Comparison of ENCODE assay signal across 11 cellular contexts in the genomic region with DNA sequence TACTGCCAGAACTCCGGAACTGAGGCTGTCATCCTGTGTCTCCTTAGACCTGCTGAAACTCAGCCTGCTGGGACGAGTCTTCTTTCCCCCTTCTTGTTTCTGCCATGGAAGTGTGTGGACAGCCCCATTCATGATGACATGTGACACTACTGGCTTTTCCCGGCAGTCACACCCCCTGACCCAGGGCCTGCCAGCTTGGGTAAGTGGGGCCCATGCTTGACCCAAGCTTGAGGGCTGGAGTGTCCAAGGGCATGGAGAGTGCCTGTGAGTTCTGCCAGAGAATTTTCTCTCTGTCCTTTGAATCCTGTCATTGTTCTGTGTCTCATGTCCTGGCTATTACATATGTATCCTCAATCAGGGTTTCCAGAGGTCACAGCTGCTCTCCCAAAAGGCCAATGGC.
A peak's percentile ranks its signal among the peaks of the same experiment; 100 is the strongest.
DNase-seq lines count a peak whose midpoint lies in the region; ATAC-seq and TF ChIP-seq lines count a peak whose summit lies in the region.
"Had no signal": no experiment of that assay in that cellular context is flagged by ENCODE, and none has a peak within 500 bp of the region (broad histone marks: within the 10 kb centered on the region; RNA-seq: fewer than 3 reads in every experiment).

No MANE protein-coding gene starts in this region.

- H3K27me3 ChIP-seq in CD4-positive, alpha-beta memory T cell (ENCODE audit: insufficient read depth, low read length), result no peaks in the 10 kb centered on the region

- no peak overlapping the region for H3K4me3 Mint-ChIP-seq in activated CD4-positive, alpha-beta memory T cell treated with anti-CD3 and anti-CD28 coated beads, Interleukin-2, amount 10 ng/mL, durations not matched to agents 7 days and 5 days
- H3K4me3 Mint-ChIP-seq in activated CD4-positive, alpha-beta memory T cell treated with anti-CD3 and anti-CD28 coated beads for 36 hours, result no peak overlapping the region
- H3K4me3 Mint-ChIP-seq in neural crest cell, result peak overlapping the region; percentile 58
- H3K4me3 Mint-ChIP-seq in CD4-positive, alpha-beta memory T cell, result peak overlapping the region in 2 of 8 donors; percentile 48 to 57
- H3K4me3 Mint-ChIP-seq: natural killer cell had no signal

- peaks cover 8% of the 10 kb centered on the region for H3K27me3 Mint-ChIP-seq in activated CD4-positive, alpha-beta memory T cell treated with anti-CD3 and anti-CD28 coated beads, Interleukin-2, amount 10 ng/mL, durations not matched to agents 7 days and 5 days
- peaks cover 5% of the 10 kb centered on the region for H3K27me3 Mint-ChIP-seq in activated CD4-positive, alpha-beta memory T cell treated with anti-CD3 and anti-CD28 coated beads for 36 hours
- H3K27me3 Mint-ChIP-seq in neural crest cell (ENCODE audit: low read depth), result no peaks in the 10 kb centered on the region
- peaks cover 2 to 5% of the 10 kb centered on the region in 2 donors for H3K27me3 Mint-ChIP-seq in CD4-positive, alpha-beta memory T cell

- DNase-seq in activated CD4-positive, alpha-beta memory T cell treated with anti-CD3 and anti-CD28 coated beads, Interleukin-2, amount 10 ng/mL, durations not matched to agents 7 days and 5 days, result no peak
- no peak for DNase-seq in activated CD4-positive, alpha-beta memory T cell treated with anti-CD3 and anti-CD28 coated beads for 36 hours
- peak; percentile 67 for DNase-seq in Right ventricle myocardium superior
- no peak for DNase-seq in neural crest cell (ENCODE audit: low read depth, low spot score)
- DNase-seq in T-helper 9 cell, result no peak
- no peak for DNase-seq in NCI-H1417 (lab: John Stamatoyannopoulos, UW)
- DNase-seq in CD4-positive, alpha-beta memory T cell, result no peak
- no peak for DNase-seq in foreskin melanocyte
- DNase-seq: natural killer cell, NCI-H1694 treated with DMSO at 0.1 percent for 48 hours had no signal

- H3K36me3 Mint-ChIP-seq in activated CD4-positive, alpha-beta memory T cell treated with anti-CD3 and anti-CD28 coated beads, Interleukin-2, amount 10 ng/mL, durations not matched to agents 7 days and 5 days (ENCODE audit: low read depth), result peaks cover 25% of the 10 kb centered on the region
- H3K36me3 Mint-ChIP-seq in activated CD4-positive, alpha-beta memory T cell treated with anti-CD3 and anti-CD28 coated beads for 36 hours, result no peaks in the 10 kb centered on the region
- H3K36me3 Mint-ChIP-seq in neural crest cell (ENCODE audit: low read depth), result no peaks in the 10 kb centered on the region
- no peaks in the 10 kb centered on the region for H3K36me3 Mint-ChIP-seq in CD4-positive, alpha-beta memory T cell
- H3K36me3 Mint-ChIP-seq: natural killer cell had no signal

- no peaks in the 10 kb centered on the region for H3K9me3 ChIP-seq in CD4-positive, alpha-beta memory T cell (ENCODE audit: control insufficient read depth in 1 of 2, low read length in 2 of 2)

- peaks cover 47% of the 10 kb centered on the region for H3K4me1 Mint-ChIP-seq in activated CD4-positive, alpha-beta memory T cell treated with anti-CD3 and anti-CD28 coated beads, Interleukin-2, amount 10 ng/mL, durations not matched to agents 7 days and 5 days
- peaks cover 15% of the 10 kb centered on the region for H3K4me1 Mint-ChIP-seq in activated CD4-positive, alpha-beta memory T cell treated with anti-CD3 and anti-CD28 coated beads for 36 hours (ENCODE audit: low read depth)
- H3K4me1 Mint-ChIP-seq in neural crest cell, result peaks cover 54% of the 10 kb centered on the region
- peaks cover 7 to 22% (median 9%) of the 10 kb centered on the region in 4 donors for H3K4me1 Mint-ChIP-seq in CD4-positive, alpha-beta memory T cell

- H3K36me3 ChIP-seq in CD4-positive, alpha-beta memory T cell (ENCODE audit: insufficient read depth, low read length), result no peaks in the 10 kb centered on the region

- ATAC-seq in Right ventricle myocardium superior (ENCODE audit: poor library complexity), result peak; percentile 59
- ATAC-seq: natural killer cell had no signal

- CTCF ChIA-PET in activated CD4-positive, alpha-beta memory T cell treated with anti-CD3 and anti-CD28 coated beads, Interleukin-2, amount 10 ng/mL, durations not matched to agents 7 days and 5 days (lab: Charles Lee), result interaction anchor here (0.8 to 2.5 kb wide), 5 partner anchors 12 to 38 kb away, joined by 3 to 14 read pairs (median 3); no protein-coding TSS in a partner anchor
- CTCF ChIA-PET in activated CD4-positive, alpha-beta memory T cell treated with anti-CD3 and anti-CD28 coated beads for 36 hours (lab: Charles Lee), result interaction anchor here (0.6 kb wide), 1 partner anchor 22 kb away, joined by 3 read pairs; no protein-coding TSS in a partner anchor
- CTCF ChIA-PET in CD4-positive, alpha-beta memory T cell (lab: Charles Lee; ENCODE audit: partially characterized antibody), result no interaction called here

- H3K4me1 ChIP-seq in CD4-positive, alpha-beta memory T cell (ENCODE audit: insufficient read depth, low read length), result peaks cover 5% of the 10 kb centered on the region

- no peak for TF ChIP-seq CTCF in neural crest cell (conservative IDR thresholded peaks at IDR 0.05)

- peak overlapping the region; percentile 87 for H3K27ac Mint-ChIP-seq in activated CD4-positive, alpha-beta memory T cell treated with anti-CD3 and anti-CD28 coated beads, Interleukin-2, amount 10 ng/mL, durations not matched to agents 7 days and 5 days
- H3K27ac Mint-ChIP-seq in activated CD4-positive, alpha-beta memory T cell treated with anti-CD3 and anti-CD28 coated beads for 36 hours, result no peak overlapping the region
- peak overlapping the region; percentile 95 for H3K27ac Mint-ChIP-seq in neural crest cell (ENCODE audit: unreplicated experiment)
- peak overlapping the region in 1 of 7 donors; percentile 7 for H3K27ac Mint-ChIP-seq in CD4-positive, alpha-beta memory T cell
- H3K27ac Mint-ChIP-seq: natural killer cell had no signal

- intact Hi-C loops in activated CD4-positive, alpha-beta memory T cell treated with anti-CD3 and anti-CD28 coated beads for 36 hours (cut with micrococcal nuclease), result no loop called here
- intact Hi-C loops in Right ventricle myocardium superior (cut with DNase I), result loop anchor here (5.0 kb wide), 1 partner anchor 73 kb away; the partner anchor contains the start of gene KIAA1671
- intact Hi-C loops in CD4-positive, alpha-beta memory T cell (cut with micrococcal nuclease), result no loop called here

- H3K27ac ChIP-seq in CD4-positive, alpha-beta memory T cell (ENCODE audit: low read depth, low read length), result no peak overlapping the region

- no peak overlapping the region for H3K4me3 ChIP-seq in CD4-positive, alpha-beta memory T cell (ENCODE audit: low read length in 2 of 2)

- H3K9me3 Mint-ChIP-seq in activated CD4-positive, alpha-beta memory T cell treated with anti-CD3 and anti-CD28 coated beads, Interleukin-2, amount 10 ng/mL, durations not matched to agents 7 days and 5 days, result no peaks in the 10 kb centered on the region
- no peaks in the 10 kb centered on the region for H3K9me3 Mint-ChIP-seq in activated CD4-positive, alpha-beta memory T cell treated with anti-CD3 and anti-CD28 coated beads for 36 hours
- H3K9me3 Mint-ChIP-seq in neural crest cell, result no peaks in the 10 kb centered on the region
- no peaks in the 10 kb centered on the region for H3K9me3 Mint-ChIP-seq in CD4-positive, alpha-beta memory T cell
- H3K9me3 Mint-ChIP-seq: activated T-cell treated with anti-CD3 and anti-CD28 coated beads, Interleukin-2, amount 50 U/mL, for 72 hours; natural killer cell had no signal

- POLR2A ChIA-PET in activated CD4-positive, alpha-beta memory T cell treated with anti-CD3 and anti-CD28 coated beads, Interleukin-2, amount 10 ng/mL, durations not matched to agents 7 days and 5 days (lab: Charles Lee), result interaction anchor here (0.8 to 4.9 kb wide), 5 partner anchors 12 to 40 kb away, joined by 3 to 49 read pairs (median 5); no protein-coding TSS in a partner anchor
- POLR2A ChIA-PET in activated CD4-positive, alpha-beta memory T cell treated with anti-CD3 and anti-CD28 coated beads for 36 hours (lab: Charles Lee), result interaction anchor here (0.6 to 1.0 kb wide), 2 partner anchors 11 to 93 kb away, joined by 3 to 5 read pairs; no protein-coding TSS in a partner anchor
- POLR2A ChIA-PET in CD4-positive, alpha-beta memory T cell (lab: Charles Lee; ENCODE audit: partially characterized antibody), result no interaction called here
